In genomic region chr5:35416217-35416988, GRCh38 we compare ENCODE assay signal across 20 cellular contexts.
"Had no signal": no experiment of that assay in that cellular context is flagged by ENCODE, and none has a peak within 500 bp of the region (broad histone marks: within the 10 kb centered on the region; RNA-seq: fewer than 3 reads in every experiment).

No MANE protein-coding gene starts in this region.

- H3K4me3 ChIP-seq: adrenal gland, ovary, skin epidermis, tibial artery had no signal

- H3K27me3 ChIP-seq: adrenal gland, neutrophil, ovary, tibial artery had no signal

- H3K4me1 ChIP-seq: adrenal gland, tibial artery had no signal

- H3K9me3 ChIP-seq: adrenal gland, neutrophil, ovary, tibial artery had no signal

- H3K36me3 ChIP-seq: adrenal gland, neutrophil, ovary, tibial artery had no signal

- ATAC-seq: activated CD4-positive, alpha-beta T cell treated with anti-CD3 and anti-CD28 coated beads for 36 hours; activated T-cell treated with anti-CD3 and anti-CD28 coated beads, Interleukin-2, amount 50 U/mL, for 4 hours; right cardiac atrium; stimulated activated effector memory CD8-positive, alpha-beta T cell treated with anti-CD3 and anti-CD28 coated beads, Interleukin-12 subunit alpha, Interleukin-12 subunit beta, amount 100 ng/mL, for 72 hours; stimulated activated naive CD8-positive, alpha-beta T cell treated with anti-CD3 and anti-CD28 coated beads, Interleukin-15, amount 100 ng/mL, for 72 hours had no signal

- H3K27ac ChIP-seq: adrenal gland, neutrophil, ovary, skin epidermis, tibial artery had no signal

- DNase-seq: activated B cell treated with CpG ODN at 0.5 μM for 24 hours; activated CD4-positive, alpha-beta T cell treated with anti-CD3 and anti-CD28 coated beads for 36 hours; activated CD4-positive, alpha-beta T cell treated with anti-CD3 and anti-CD28 coated beads, Interleukin-2, amount 50 U/mL, for 48 hours; activated CD8-positive, alpha-beta memory T cell treated with anti-CD3 and anti-CD28 coated beads, Interleukin-2, amount 50 U/mL, for 48 hours; activated naive CD4-positive, alpha-beta T cell; activated T-cell treated with anti-CD3 and anti-CD28 coated beads, Interleukin-2, amount 50 U/mL, for 4 hours; adrenal gland; central memory CD4-positive, alpha-beta T cell; effector memory CD4-positive, alpha-beta T cell; glutamatergic neuron; hippocampal formation; ovary; right cardiac atrium; stimulated activated CD4-positive, alpha-beta T cell treated with anti-CD3 and anti-CD28 coated beads, Interleukin-1b, Interleukin-23, amount 100 ng/mL, for 48 hours; stimulated activated naive CD8-positive, alpha-beta T cell treated with anti-CD3 and anti-CD28 coated beads, Interleukin-15, amount 100 ng/mL, for 72 hours; T1000; tibial artery had no signal
